Comparison of ENCODE assay signal across 9 cellular contexts in the genomic region with DNA sequence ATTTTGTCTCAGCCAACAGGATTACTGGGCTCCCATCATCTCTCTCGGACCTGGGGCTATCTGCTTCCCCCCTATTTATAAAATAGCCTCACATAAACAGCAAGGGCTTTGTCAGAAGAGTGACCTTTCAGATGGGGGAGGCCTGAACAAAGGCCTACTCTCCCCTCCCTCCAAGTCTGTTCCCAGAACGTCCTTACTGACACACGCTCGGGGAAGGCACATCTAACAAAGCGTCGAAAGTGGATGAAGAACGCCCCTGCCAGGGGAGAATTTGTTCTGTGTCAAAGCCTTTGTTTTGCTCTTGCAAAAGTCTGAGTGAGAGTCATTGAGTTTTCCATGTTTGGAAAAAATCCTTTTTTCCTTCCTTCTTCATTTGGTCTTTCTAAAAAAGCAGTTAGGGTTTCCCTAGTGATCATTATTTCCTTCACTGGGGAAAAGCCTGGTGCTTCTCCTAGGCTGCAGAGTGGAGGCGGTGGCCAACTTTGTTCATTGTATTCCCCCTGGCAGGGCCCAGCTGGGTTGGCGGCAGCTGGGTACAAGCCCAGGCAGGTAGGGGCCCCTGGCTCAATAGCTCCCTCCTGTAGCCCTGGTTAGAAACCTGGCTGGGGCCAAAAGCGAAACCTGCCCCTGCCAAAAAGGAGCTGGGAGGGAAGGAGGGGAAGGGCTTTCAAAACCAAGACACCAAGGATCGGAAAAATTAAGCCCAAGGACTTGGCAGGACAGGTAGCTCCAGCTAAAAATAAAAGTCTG.
A peak's percentile ranks its signal among the peaks of the same experiment; 100 is the strongest.
DNase-seq lines count a peak whose midpoint lies in the region; ATAC-seq and TF ChIP-seq lines count a peak whose summit lies in the region.
"Had no signal": no experiment of that assay in that cellular context is flagged by ENCODE, and none has a peak within 500 bp of the region (broad histone marks: within the 10 kb centered on the region; RNA-seq: fewer than 3 reads in every experiment).

No MANE protein-coding gene starts in this region.

- DNase-seq in right atrium auricular region (ENCODE audit: low spot score) (no peak), left ventricle myocardium inferior (no peak), mesenchymal stem cell (no peak), AG08396 (ENCODE audit: low spot score) (no peak), retina (no peak)
- no peak for DNase-seq in stimulated activated naive CD4-positive, alpha-beta T cell (lab: John Stamatoyannopoulos, UW)
- no peak for DNase-seq in stimulated activated CD4-positive, alpha-beta T cell treated with anti-CD3 and anti-CD28 coated beads, Interleukin-4, amount 100 ng/mL, for 4 hours

- peaks cover 27% of the 10 kb centered on the region for H3K79me1 ChIP-seq in mesenchymal stem cell (replicated peaks; ENCODE audit: low read length, poor library complexity, severe bottlenecking)

- intact Hi-C loops in left ventricle myocardium inferior (cut with micrococcal nuclease), result loop anchor here (10.0 kb wide), 1 partner anchor 77 kb away; a partner anchor contains a TSS

- no peaks in the 10 kb centered on the region for H3K27me3 Mint-ChIP-seq in activated T-helper 17 cell treated with anti-CD3 and anti-CD28 coated beads, Interleukin-2, amount 50 U/mL, for 72 hours

- H3K9me3 ChIP-seq in right atrium auricular region (no peaks in the 10 kb centered on the region), left ventricle myocardium inferior (replicated peaks) (no peaks in the 10 kb centered on the region), mesenchymal stem cell (ENCODE audit: control insufficient read depth, low read length) (no peaks in the 10 kb centered on the region)

- peak overlapping the region; percentile 71 for H3K9ac ChIP-seq in mesenchymal stem cell (ENCODE audit: low read length)

- no peak overlapping the region for H4K91ac ChIP-seq in mesenchymal stem cell (ENCODE audit: low read length)

- peak overlapping the region in 1 of 2 experiments; percentile 9 for H3K18ac ChIP-seq in mesenchymal stem cell (ENCODE audit: low read depth in 1 of 2, low read length in 2 of 2)

- no peak for ATAC-seq in activated T-helper 17 cell treated with anti-CD3 and anti-CD28 coated beads, Interleukin-2, amount 50 U/mL, for 72 hours (replicated peaks)

- peak overlapping the region; percentile 63 for H2BK15ac ChIP-seq in mesenchymal stem cell (ENCODE audit: low read depth, poor library complexity, severe bottlenecking)

- H2AFZ ChIP-seq in mesenchymal stem cell (ENCODE audit: low read depth, low read length), result no peak overlapping the region

- H3K23ac ChIP-seq in mesenchymal stem cell (ENCODE audit: low read length in 2 of 2), result no peak overlapping the region

- no peak overlapping the region for H3K14ac ChIP-seq in mesenchymal stem cell (ENCODE audit: low read length in 2 of 2)

- H2BK120ac ChIP-seq in mesenchymal stem cell (ENCODE audit: low read depth, low read length), result no peak overlapping the region

- no peak overlapping the region for H3K4ac ChIP-seq in mesenchymal stem cell (ENCODE audit: low read depth in 1 of 2, low read length in 2 of 2)

- H3K4me2 ChIP-seq in mesenchymal stem cell (ENCODE audit: low read length, poor library complexity, severe bottlenecking), result no peak overlapping the region

- no peak overlapping the region for H2AK5ac ChIP-seq in mesenchymal stem cell (ENCODE audit: low read length, severe bottlenecking)

- H3K27ac Mint-ChIP-seq in activated T-helper 17 cell treated with anti-CD3 and anti-CD28 coated beads, Interleukin-2, amount 50 U/mL, for 72 hours, result no peak overlapping the region
- H3K27ac Mint-ChIP-seq: T-helper 1 cell treated with Interleukin-12 subunit alpha and Interleukin-12 subunit beta and Interleukin-4 antibody, amounts not matched to agents 30 μg/mL and 1 μg/mL, for 36 hours had no signal

- H4K8ac ChIP-seq in mesenchymal stem cell (ENCODE audit: low read length), result no peak overlapping the region

- H3K4me3 Mint-ChIP-seq in activated T-helper 17 cell treated with anti-CD3 and anti-CD28 coated beads, Interleukin-2, amount 50 U/mL, for 72 hours, result peak overlapping the region; percentile 92
- H3K4me3 Mint-ChIP-seq: T-helper 1 cell treated with Interleukin-12 subunit alpha and Interleukin-12 subunit beta and Interleukin-4 antibody, amounts not matched to agents 30 μg/mL and 1 μg/mL, for 36 hours had no signal

- TF ChIP-seq CTCF in right atrium auricular region (IDR thresholded peaks at IDR 0.05) (no peak), left ventricle myocardium inferior (IDR thresholded peaks at IDR 0.05; ENCODE audit: borderline replicate concordance) (no peak)

- 82% methylated on average over 11 of the region's 11 CpGs for WGBS in mesenchymal stem cell

- no peak overlapping the region for H2BK12ac ChIP-seq in mesenchymal stem cell (ENCODE audit: low read length in 2 of 2)

- peaks cover 0 to 97% of the 10 kb centered on the region in 2 donors for H3K4me1 ChIP-seq in right atrium auricular region
- no peaks in the 10 kb centered on the region for H3K4me1 ChIP-seq in left ventricle myocardium inferior
- peaks cover 50% of the 10 kb centered on the region for H3K4me1 ChIP-seq in mesenchymal stem cell (ENCODE audit: control insufficient read depth, insufficient read depth, low read depth, low read length)

- no peaks in the 10 kb centered on the region for H3K9me3 Mint-ChIP-seq in activated T-helper 17 cell treated with anti-CD3 and anti-CD28 coated beads, Interleukin-2, amount 50 U/mL, for 72 hours
- H3K9me3 Mint-ChIP-seq: T-helper 1 cell treated with Interleukin-12 subunit alpha and Interleukin-12 subunit beta and Interleukin-4 antibody, amounts not matched to agents 30 μg/mL and 1 μg/mL, for 36 hours had no signal

- H2BK5ac ChIP-seq in mesenchymal stem cell (ENCODE audit: low read depth, low read length, poor library complexity, severe bottlenecking), result no peak overlapping the region

- no peaks in the 10 kb centered on the region for H3K27me3 ChIP-seq in right atrium auricular region
- no peaks in the 10 kb centered on the region for H3K27me3 ChIP-seq in left ventricle myocardium inferior (ENCODE audit: low read depth)
- H3K27me3 ChIP-seq in mesenchymal stem cell (ENCODE audit: control insufficient read depth in 1 of 2, insufficient read depth in 1 of 2, low read length in 2 of 2), result no peaks in the 10 kb centered on the region

- H3K4me3 ChIP-seq in right atrium auricular region (no peak overlapping the region), left ventricle myocardium inferior (no peak overlapping the region), mesenchymal stem cell (ENCODE audit: insufficient read depth in 1 of 2, low read depth in 1 of 2, low read length in 2 of 2) (no peak overlapping the region)

- peak overlapping the region; percentile 84 to 87 for H3K27ac ChIP-seq in right atrium auricular region
- no peak overlapping the region for H3K27ac ChIP-seq in left ventricle myocardium inferior (replicated peaks)
- no peak overlapping the region for H3K27ac ChIP-seq in mesenchymal stem cell (ENCODE audit: low read length, poor library complexity, severe bottlenecking)

- H3K36me3 ChIP-seq in right atrium auricular region (no peaks in the 10 kb centered on the region), left ventricle myocardium inferior (no peaks in the 10 kb centered on the region), mesenchymal stem cell (ENCODE audit: control insufficient read depth in 1 of 2, insufficient read depth in 2 of 2, low read depth in 1 of 2, low read length in 2 of 2) (no peaks in the 10 kb centered on the region)

- H3K4me1 Mint-ChIP-seq in activated T-helper 17 cell treated with anti-CD3 and anti-CD28 coated beads, Interleukin-2, amount 50 U/mL, for 72 hours, result peaks cover 61% of the 10 kb centered on the region

- peaks cover 29% of the 10 kb centered on the region for H3K36me3 Mint-ChIP-seq in activated T-helper 17 cell treated with anti-CD3 and anti-CD28 coated beads, Interleukin-2, amount 50 U/mL, for 72 hours (ENCODE audit: low read depth)

Comparison
In these comparisons a context has a peak if more than half of its experiments do, and no peak if none do; other contexts are left out.
1. H3K27ac ChIP-seq: peak in right atrium auricular region (2 of 2); none in left ventricle myocardium inferior (single experiment) and mesenchymal stem cell (single experiment).